In the genomic region with DNA sequence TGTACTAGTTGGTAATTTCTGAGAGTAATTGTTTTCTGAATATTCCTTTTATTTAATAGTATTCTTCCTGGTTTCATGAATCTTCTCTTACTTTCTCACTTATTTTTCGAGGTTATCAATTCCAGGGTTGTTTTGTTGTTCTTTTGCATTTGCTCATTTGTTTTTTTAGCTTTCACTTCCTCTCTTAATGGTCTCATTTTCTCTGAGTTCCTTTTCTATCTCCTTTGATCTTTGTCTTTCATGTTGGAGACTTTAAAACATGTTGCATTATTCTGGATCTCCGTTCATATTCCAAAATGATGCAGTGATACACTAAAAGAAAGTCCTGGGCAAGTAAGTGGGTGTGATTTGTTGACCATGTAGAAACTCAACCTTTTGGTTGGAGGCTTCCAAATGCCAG, we compare ENCODE assay signal across 26 cellular contexts.
"Had no signal": no experiment of that assay in that cellular context is flagged by ENCODE, and none has a peak within 500 bp of the region (broad histone marks: within the 10 kb centered on the region; RNA-seq: fewer than 3 reads in every experiment).

No MANE protein-coding gene starts in this region.

- H3K27ac Mint-ChIP-seq: naive thymus-derived CD4-positive, alpha-beta T cell; nephron; stimulated activated memory B cell treated with anti-CD40 and anti-IgM and Interleukin-4, amounts not matched to agents 10 μg/mL and 1 μg/mL and 100 μg/mL, for 72 hours had no signal

- H3K36me3 ChIP-seq: esophagus muscularis mucosa, gastroesophageal sphincter, heart left ventricle, ovary, sigmoid colon, tibial artery, upper lobe of left lung had no signal

- H3K4me3 Mint-ChIP-seq: naive thymus-derived CD4-positive, alpha-beta T cell; nephron; stimulated activated memory B cell treated with anti-CD40 and anti-IgM and Interleukin-4, amounts not matched to agents 10 μg/mL and 1 μg/mL and 100 μg/mL, for 72 hours had no signal

- H3K79me2 ChIP-seq: hepatocyte had no signal

- H3K27me3 Mint-ChIP-seq: stimulated activated memory B cell treated with anti-CD40 and anti-IgM and Interleukin-4, amounts not matched to agents 10 μg/mL and 1 μg/mL and 100 μg/mL, for 72 hours had no signal

- H3K4me1 Mint-ChIP-seq: naive thymus-derived CD4-positive, alpha-beta T cell; nephron had no signal

- H3K4me1 ChIP-seq: esophagus muscularis mucosa, foreskin keratinocyte, gastroesophageal sphincter, heart left ventricle, psoas muscle, sigmoid colon, testis, tibial artery, upper lobe of left lung had no signal

- H3K36me3 Mint-ChIP-seq: stimulated activated memory B cell treated with anti-CD40 and anti-IgM and Interleukin-4, amounts not matched to agents 10 μg/mL and 1 μg/mL and 100 μg/mL, for 72 hours had no signal

- H3K27me3 ChIP-seq: esophagus muscularis mucosa, foreskin keratinocyte, gastroesophageal sphincter, heart left ventricle, hepatocyte, ovary, sigmoid colon, testis, tibial artery, upper lobe of left lung had no signal

- H3K27ac ChIP-seq: coronary artery, esophagus muscularis mucosa, foreskin keratinocyte, gastroesophageal sphincter, heart left ventricle, hepatocyte, ovary, psoas muscle, sigmoid colon, testis, tibial artery, upper lobe of left lung had no signal

- H3K4me2 ChIP-seq: hepatocyte had no signal

- H2AFZ ChIP-seq: hepatocyte had no signal

- DNase-seq: dermis blood vessel endothelial cell; effector memory CD4-positive, alpha-beta T cell; foreskin keratinocyte; heart left ventricle; kidney; mesenchymal stem cell; midbrain; naive thymus-derived CD4-positive, alpha-beta T cell; occipital lobe; ovary; posterior cingulate gyrus; psoas muscle; right cardiac atrium; sigmoid colon; stimulated activated CD4-positive, alpha-beta T cell treated with anti-CD3 and anti-CD28 coated beads, Interleukin-4, amount 100 ng/mL, for 4 hours; stimulated activated naive CD8-positive, alpha-beta T cell treated with anti-CD3 and anti-CD28 coated beads, Interleukin-15, Interleukin-2, amounts not matched to agents 100 U/mL and 50 U/mL, for 24 hours; substantia nigra; testis; tibial artery; upper lobe of left lung had no signal

- H3K4me3 ChIP-seq: coronary artery, esophagus muscularis mucosa, gastroesophageal sphincter, heart left ventricle, hepatocyte, ovary, psoas muscle, sigmoid colon, testis, tibial artery, upper lobe of left lung had no signal

- H3K9me3 ChIP-seq: esophagus muscularis mucosa, gastroesophageal sphincter, ovary, psoas muscle, sigmoid colon, testis, tibial artery, upper lobe of left lung had no signal
